In genomic region chr4:1215347-1216075, GRCh38 we compare ENCODE assay signal across 12 cellular contexts. TPM values are rescaled to one million over a fixed set of nuclear protein-coding genes. Genes with fewer than 3 reads are reported as not detected.
A peak's percentile ranks its signal among the peaks of the same experiment; 100 is the strongest.
DNase-seq lines count a peak whose midpoint lies in the region; ATAC-seq and TF ChIP-seq lines count a peak whose summit lies in the region.
"Had no signal": no experiment of that assay in that cellular context is flagged by ENCODE, and none has a peak within 500 bp of the region (broad histone marks: within the 10 kb centered on the region; RNA-seq: fewer than 3 reads in every experiment).

No MANE protein-coding gene starts in this region.

- ATAC-seq in GM21447 (IDR thresholded peaks at IDR 0.05; ENCODE audit: unreplicated experiment) (peak; percentile 35), IMR-90 (ENCODE audit: low read depth) (peak; percentile 30)
- ATAC-seq: gastrocnemius medialis had no signal

- intact Hi-C loops in IMR-90 (cut with micrococcal nuclease): no loop called here
- intact Hi-C loops in head of caudate nucleus (cut with DNase I): no loop called here
- intact Hi-C loops in activated naive CD4-positive, alpha-beta T cell treated with anti-CD3 and anti-CD28 coated beads for 36 hours (cut with micrococcal nuclease): no loop called here

- H3K9ac ChIP-seq in IMR-90 (ENCODE audit: low read depth, low read length): no peak overlapping the region

- no peak overlapping the region for H3K4me3 Mint-ChIP-seq in activated naive CD4-positive, alpha-beta T cell treated with anti-CD3 and anti-CD28 coated beads for 36 hours

- no peak overlapping the region for H2BK5ac ChIP-seq in IMR-90 (ENCODE audit: low read depth, low read length, poor library complexity, severe bottlenecking)

- no peak overlapping the region for H2BK120ac ChIP-seq in IMR-90 (ENCODE audit: low read depth, low read length)

- no peak overlapping the region for H3K27ac ChIP-seq in IMR-90 (ENCODE audit: insufficient read depth, low read length)
- H3K27ac ChIP-seq: gastrocnemius medialis had no signal

- DNase-seq in GM10266 (ENCODE audit: extremely low spot score) (peak; percentile 72), IMR-90 (no peak), head of caudate nucleus (peak in 24 of 42 donors; percentile 39 to 80 (median 56)), SK-N-DZ (ENCODE audit: low spot score) (no peak), NCI-H2029 treated with DMSO at 0.1 percent for 48 hours (lab: John Stamatoyannopoulos, UW) (no peak)
- no peak for DNase-seq in activated naive CD4-positive, alpha-beta T cell treated with anti-CD3 and anti-CD28 coated beads for 36 hours
- DNase-seq in NK-92 treated with Interleukin-12 subunit alpha and Interleukin-12 subunit beta, amount 100 ng/mL, for 24 hours (lab: John Stamatoyannopoulos, UW): no peak
- DNase-seq: CD8-positive, alpha-beta memory T cell; central memory CD4-positive, alpha-beta T cell; gastrocnemius medialis; substantia nigra had no signal

- no peak for TF ChIP-seq POLR2A in IMR-90 (IDR thresholded peaks at IDR 0.05; ENCODE audit: low read depth, low read length)

- H3K4me1 ChIP-seq in IMR-90 (ENCODE audit: control insufficient read depth, insufficient read depth, low read length): peaks cover 10% of the 10 kb centered on the region

- H3K4me3 ChIP-seq in IMR-90 (ENCODE audit: insufficient read depth, low read depth, low read length): no peak overlapping the region
- H3K4me3 ChIP-seq: gastrocnemius medialis had no signal

- H3K9me1 ChIP-seq in IMR-90 (ENCODE audit: insufficient read depth, low read length): peaks cover 7% of the 10 kb centered on the region; the same call in 1 of the 2 replicates

- no peak for TF ChIP-seq CTCF in GM10266 (IDR thresholded peaks at IDR 0.05; ENCODE audit: control insufficient read depth, insufficient read depth, low read depth, missing control alignments)
- no peak for TF ChIP-seq CTCF in IMR-90 (conservative IDR thresholded peaks at IDR 0.05; ENCODE audit: low read depth, low read length)

- dilution Hi-C loops in IMR-90 (cut with HindIII; ENCODE audit: low sequenced_read_pairs, unreplicated experiment): no loop called here

- in situ Hi-C loops in IMR-90 (cut with MboI; ENCODE audit: low sequenced_read_pairs): no loop called here

- no peak overlapping the region for H2BK15ac ChIP-seq in IMR-90 (ENCODE audit: low read depth, low read length)

- no peak overlapping the region for H3K4me2 ChIP-seq in IMR-90 (ENCODE audit: low read depth, low read length)

- 75% methylated on average over 10 of the region's 26 CpGs; no CpG with 5 or more reads in 1 of the 2 experiments for WGBS in IMR-90 (ENCODE audit: extremely low coverage in 2 of 2, insufficient read length in 1 of 2), 2 experiments

- H3K14ac ChIP-seq in IMR-90 (replicated peaks; ENCODE audit: low read depth, low read length): no peak overlapping the region

- no peaks in the 10 kb centered on the region for H3K27me3 ChIP-seq in IMR-90 (ENCODE audit: control insufficient read depth, insufficient read depth, low read length)
- H3K27me3 ChIP-seq: gastrocnemius medialis had no signal

- no peaks in the 10 kb centered on the region for H3K9me3 ChIP-seq in IMR-90 (ENCODE audit: control insufficient read depth, insufficient read depth, low read length)
- H3K9me3 ChIP-seq: gastrocnemius medialis had no signal

- H3K36me3 ChIP-seq in IMR-90 (ENCODE audit: control insufficient read depth, insufficient read depth, low read length): peaks cover 71% of the 10 kb centered on the region

- no peak overlapping the region for H2AFZ ChIP-seq in IMR-90 (replicated peaks; ENCODE audit: low read length, poor library complexity)

- no peak overlapping the region for H2AK9ac ChIP-seq in IMR-90 (replicated peaks; ENCODE audit: low read depth, low read length, poor library complexity)

- no peak overlapping the region for H4K8ac ChIP-seq in IMR-90 (ENCODE audit: low read depth in 2 of 2, low read length in 2 of 2)

- H2BK20ac ChIP-seq in IMR-90 (ENCODE audit: low read depth, low read length): no peak overlapping the region

- H2AK5ac ChIP-seq in IMR-90 (ENCODE audit: low read depth, low read length): no peak overlapping the region

- peaks cover 15% of the 10 kb centered on the region for H3K36me3 Mint-ChIP-seq in activated naive CD4-positive, alpha-beta T cell treated with anti-CD3 and anti-CD28 coated beads for 36 hours (ENCODE audit: low read depth)

- H3K4me1 Mint-ChIP-seq in activated naive CD4-positive, alpha-beta T cell treated with anti-CD3 and anti-CD28 coated beads for 36 hours (ENCODE audit: low read depth): peaks cover 21% of the 10 kb centered on the region

- no peak overlapping the region for H3K4ac ChIP-seq in IMR-90 (ENCODE audit: low read depth, low read length)

- no peak overlapping the region for H4K91ac ChIP-seq in IMR-90 (ENCODE audit: insufficient read depth, low read depth, low read length)

- peaks cover 17 to 62% of the 10 kb centered on the region in 2 experiments for H3K79me1 ChIP-seq in IMR-90 (ENCODE audit: low read depth in 1 of 2, low read length in 2 of 2)

- no peak overlapping the region for H3K18ac ChIP-seq in IMR-90 (ENCODE audit: low read depth, low read length)

- H3K27ac Mint-ChIP-seq in activated naive CD4-positive, alpha-beta T cell treated with anti-CD3 and anti-CD28 coated beads for 36 hours: no peak overlapping the region

- no peaks in the 10 kb centered on the region; the same call in none of the 2 replicates for H4K20me1 ChIP-seq in IMR-90 (ENCODE audit: insufficient read depth, low read length)

- no peaks in the 10 kb centered on the region for H3K9me3 Mint-ChIP-seq in activated naive CD4-positive, alpha-beta T cell treated with anti-CD3 and anti-CD28 coated beads for 36 hours
- H3K9me3 Mint-ChIP-seq: CD8-positive, alpha-beta memory T cell had no signal

- POLR2A ChIA-PET in IMR-90 (lab: Charles Lee; ENCODE audit: unreplicated experiment): no interaction called here

- H4K5ac ChIP-seq in IMR-90 (ENCODE audit: low read depth, low read length): no peak overlapping the region

- no peaks in the 10 kb centered on the region for H3K27me3 Mint-ChIP-seq in activated naive CD4-positive, alpha-beta T cell treated with anti-CD3 and anti-CD28 coated beads for 36 hours (ENCODE audit: low read depth)

- CTCF ChIA-PET in IMR-90 (lab: Yijun Ruan, JAX): no interaction called here
- CTCF ChIA-PET in activated naive CD4-positive, alpha-beta T cell treated with anti-CD3 and anti-CD28 coated beads for 36 hours (lab: Charles Lee): interaction anchor here (0.9 kb wide), 1 partner anchor 49 kb away, joined by 3 read pairs; no protein-coding TSS in a partner anchor

- no peak overlapping the region for H3K56ac ChIP-seq in IMR-90 (ENCODE audit: extremely low read depth, insufficient read depth, low read length)

- no peak overlapping the region for H3K23ac ChIP-seq in IMR-90 (ENCODE audit: low read depth, low read length)

- TF ChIP-seq RAD21 in IMR-90 (IDR thresholded peaks at IDR 0.05; ENCODE audit: low read length): no peak

- no TSS peak for BruUV-seq in IMR-90 (replicated peaks; lab: Mats Ljungman, UMichigan)

TF ChIP-seq in IMR-90, 13 proteins besides CTCF, POLR2A, EP300 and RAD21:
- no peak for TF ChIP-seq MAZ (IDR thresholded peaks at IDR 0.05; ENCODE audit: borderline replicate concordance, low read depth, low read length)
- no peak for TF ChIP-seq ELK1 (IDR thresholded peaks at IDR 0.05; ENCODE audit: borderline replicate concordance, low read depth, low read length)
- no peak for TF ChIP-seq CEBPB (IDR thresholded peaks at IDR 0.05; ENCODE audit: low read depth, low read length)
- no peak for TF ChIP-seq SMC3 (IDR thresholded peaks at IDR 0.05; ENCODE audit: low read depth, low read length)
- TF ChIP-seq CHD1 (IDR thresholded peaks at IDR 0.05; ENCODE audit: low read depth, low read length): no peak
- TF ChIP-seq RFX5 (IDR thresholded peaks at IDR 0.05; ENCODE audit: low read depth, low read length): no peak
- TF ChIP-seq RCOR1 (IDR thresholded peaks at IDR 0.05; ENCODE audit: insufficient replicate concordance, low read length): no peak
- TF ChIP-seq, protein P1, sequence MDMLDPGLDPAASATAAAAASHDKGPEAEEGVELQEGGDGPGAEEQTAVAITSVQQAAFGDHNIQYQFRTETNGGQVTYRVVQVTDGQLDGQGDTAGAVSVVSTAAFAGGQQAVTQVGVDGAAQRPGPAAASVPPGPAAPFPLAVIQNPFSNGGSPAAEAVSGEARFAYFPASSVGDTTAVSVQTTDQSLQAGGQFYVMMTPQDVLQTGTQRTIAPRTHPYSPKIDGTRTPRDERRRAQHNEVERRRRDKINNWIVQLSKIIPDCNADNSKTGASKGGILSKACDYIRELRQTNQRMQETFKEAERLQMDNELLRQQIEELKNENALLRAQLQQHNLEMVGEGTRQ (IDR thresholded peaks at IDR 0.05; ENCODE audit: low read depth, low read length): no peak
- no peak for TF ChIP-seq BHLHE40 (IDR thresholded peaks at IDR 0.05; ENCODE audit: low read depth, low read length)
- TF ChIP-seq FOS (IDR thresholded peaks at IDR 0.05; ENCODE audit: low read depth, low read length): no peak

RNA-seq across cellular contexts. Expression of gene CTBP1, which starts 33.4 kb away (rescaled TPM):
- 147 TPM in 2 replicates for total RNA-seq in IMR-90 (2012; rRNA removed)
- polyA plus RNA-seq in IMR-90 (2012; rRNA removed): 212 and 237 TPM in 2 replicates
- 167 and 315 TPM in 2 replicates for polyA plus RNA-seq in IMR-90 (2012; cell fraction: cytosol; rRNA removed)
- polyA plus RNA-seq in IMR-90 (2012; cell fraction: nucleus; rRNA removed; ENCODE audit: low replicate concordance): 377 and 892 TPM in 2 replicates
- 176 and 237 TPM in 2 replicates for polyA plus RNA-seq in SK-N-DZ (2014; cell fraction: cytosol; rRNA removed)
- 231 and 361 TPM in 2 replicates for polyA plus RNA-seq in SK-N-DZ (2014; cell fraction: nucleus; rRNA removed)
- total RNA-seq in activated naive CD4-positive, alpha-beta T cell treated with anti-CD3 and anti-CD28 coated beads for 36 hours: 100 to 1,000 TPM; 136 to 140 TPM

RNA-seq across cellular contexts. Expression of gene SPON2, which starts 43.1 kb away (rescaled TPM):
- total RNA-seq in IMR-90 (2012; rRNA removed): 21.1 and 21.7 TPM in 2 replicates
- polyA plus RNA-seq in IMR-90 (2012; rRNA removed): 177 and 209 TPM in 2 replicates
- polyA plus RNA-seq in IMR-90 (2012; cell fraction: cytosol; rRNA removed): 208 and 420 TPM in 2 replicates
- polyA plus RNA-seq in IMR-90 (2012; cell fraction: nucleus; rRNA removed; ENCODE audit: low replicate concordance): 476 and 980 TPM in 2 replicates
- polyA plus RNA-seq in SK-N-DZ (2014; cell fraction: cytosol; rRNA removed): 0.14 TPM in 1 of 2 replicates, not detected in the other
- 0.19 and 1.2 TPM in 2 replicates for polyA plus RNA-seq in SK-N-DZ (2014; cell fraction: nucleus; rRNA removed)
- total RNA-seq in activated naive CD4-positive, alpha-beta T cell treated with anti-CD3 and anti-CD28 coated beads for 36 hours: 1 to 10 TPM; 4.8 to 5.5 TPM

Comparison
In these comparisons a context has a peak if more than half of its experiments do, and no peak if none do; other contexts are left out.
1. DNase-seq: peak in GM10266 (single experiment) and head of caudate nucleus (24 of 42); none in IMR-90 (single experiment), SK-N-DZ (single experiment), activated naive CD4-positive, alpha-beta T cell treated with anti-CD3 and anti-CD28 coated beads for 36 hours (single experiment), NCI-H2029 treated with DMSO at 0.1 percent for 48 hours (single experiment) and NK-92 treated with Interleukin-12 subunit alpha and Interleukin-12 subunit beta, amount 100 ng/mL, for 24 hours (single experiment).